ENCODE assay signal across 8 cellular contexts in genomic region chr20:31739550-31739863, GRCh38. TPM values are rescaled to one million over a fixed set of nuclear protein-coding genes. Genes with fewer than 3 reads are reported as not detected.
DNase-seq lines count a peak whose midpoint lies in the region; ATAC-seq, FAIRE-seq and TF ChIP-seq lines count a peak whose summit lies in the region.

No MANE protein-coding gene starts in this region.

- no peaks in the 10 kb centered on the region for H3K27me3 ChIP-seq in RWPE2 (ENCODE audit: insufficient read depth, poor library complexity, severe bottlenecking)
- no peaks in the 10 kb centered on the region for H3K27me3 ChIP-seq in suprapubic skin

- TF ChIP-seq CTCF in RWPE2 (IDR thresholded peaks at IDR 0.05; ENCODE audit: poor library complexity, severe bottlenecking) (peak; percentile 6), suprapubic skin (IDR thresholded peaks at IDR 0.05) (no peak), GM20000 (IDR thresholded peaks at IDR 0.05; ENCODE audit: extremely low read depth, missing control alignments) (no peak), D721Med (IDR thresholded peaks at IDR 0.05; ENCODE audit: insufficient read depth, missing control alignments) (no peak)

- FAIRE-seq in D721Med (lab: Jason Lieb, UNC), result no peak

- under 1% methylated on average over 11 of the region's 11 CpGs for WGBS in suprapubic skin

- ATAC-seq in GM21529 (IDR thresholded peaks at IDR 0.05; ENCODE audit: unreplicated experiment), result peak; percentile 6
- peak; percentile 0; the same call in 1 of the 3 replicates for ATAC-seq in RWPE2 (ENCODE audit: low read depth)

- H3K36me3 ChIP-seq in RWPE2 (ENCODE audit: low read depth), result peaks cover 43% of the 10 kb centered on the region
- no peaks in the 10 kb centered on the region for H3K36me3 ChIP-seq in suprapubic skin

- peak overlapping the region; percentile 82 for H3K4me3 ChIP-seq in RWPE2 (ENCODE audit: severe bottlenecking)
- peak overlapping the region; percentile 94 for H3K4me3 ChIP-seq in iPS-11a (ENCODE audit: low read depth, low read length)
- H3K4me3 ChIP-seq in suprapubic skin, result peak overlapping the region; percentile 76

- TF ChIP-seq POLR2A in suprapubic skin (IDR thresholded peaks at IDR 0.05), result no peak

- H3K27ac ChIP-seq in RWPE2 (ENCODE audit: poor library complexity, severe bottlenecking) (peak overlapping the region; percentile 69), suprapubic skin (peak overlapping the region; percentile 74)

- H3K4me1 ChIP-seq in RWPE2 (ENCODE audit: insufficient read depth, poor library complexity, severe bottlenecking) (peaks cover 16% of the 10 kb centered on the region), suprapubic skin (peaks cover 9% of the 10 kb centered on the region)

- H3K9me3 ChIP-seq in RWPE2 (ENCODE audit: severe bottlenecking) (no peaks in the 10 kb centered on the region), suprapubic skin (no peaks in the 10 kb centered on the region)

- DNase-seq in RWPE2 (ENCODE audit: low spot score), result no peak
- DNase-seq in suprapubic skin (ENCODE audit: low spot score in 2 of 2), result no peak
- DNase-seq in hippocampal formation (lab: John Stamatoyannopoulos, UW), result no peak
- no peak for DNase-seq in GM20000 (ENCODE audit: low spot score)
- no peak for DNase-seq in NCI-H446 treated with DMSO at 0.1 percent for 48 hours (lab: John Stamatoyannopoulos, UW)
- no peak for DNase-seq in D721Med (ENCODE audit: insufficient read length, low spot score)

- TF ChIP-seq EP300 in suprapubic skin (IDR thresholded peaks at IDR 0.05), result no peak

RNA-seq across cellular contexts. Expression of gene TPX2, which starts 0.4 kb away (rescaled TPM):
- 10 to 100 TPM in 2 of 4 donors, 1 to 10 TPM in 2; 4.4 to 11.2 (median 9.7) TPM for total RNA-seq in suprapubic skin

RNA-seq across cellular contexts. Expression of gene BCL2L1, which starts 16.8 kb away (rescaled TPM):
- 100 to 1,000 TPM; 104 to 120 (median 107) TPM for total RNA-seq in suprapubic skin
